ENCODE assay signal across 14 cellular contexts in the genomic region with DNA sequence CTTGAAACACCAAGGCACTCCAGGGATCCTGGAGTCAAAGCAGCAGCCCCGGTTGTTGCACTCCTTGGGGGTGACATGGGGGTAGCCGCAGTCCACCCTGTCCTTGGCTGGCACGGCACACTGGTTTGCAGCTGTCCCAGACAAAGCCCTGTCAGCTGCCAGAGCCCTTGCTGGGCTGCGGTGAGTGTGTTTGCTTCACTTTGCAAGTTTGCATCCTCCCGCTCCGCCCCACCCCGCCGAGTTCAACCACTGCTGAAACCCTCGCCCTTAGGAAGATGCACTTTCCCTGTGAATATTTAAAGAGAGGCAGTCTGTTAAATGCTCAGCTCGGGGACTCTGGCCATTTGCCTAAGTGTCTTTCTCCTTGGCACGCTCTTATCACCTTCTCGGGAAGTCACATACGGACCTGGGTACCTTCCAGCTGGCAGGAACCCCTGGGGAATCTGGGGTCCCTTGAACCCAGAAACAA. TPM values are rescaled to one million over a fixed set of nuclear protein-coding genes. Genes with fewer than 3 reads are reported as not detected.
DNase-seq lines count a peak whose midpoint lies in the region; ATAC-seq and TF ChIP-seq lines count a peak whose summit lies in the region.
"Had no signal": no experiment of that assay in that cellular context is flagged by ENCODE, and none has a peak within 500 bp of the region (broad histone marks: within the 10 kb centered on the region; RNA-seq: fewer than 3 reads in every experiment).

No MANE protein-coding gene starts in this region.

- peak overlapping the region; percentile 44 to 70 for H3K9ac ChIP-seq in colonic mucosa (ENCODE audit: low read depth in 2 of 2, low read length in 2 of 2)

- TF ChIP-seq POLR2A in spleen (IDR thresholded peaks at IDR 0.05), result no peak

- H3K27me3 ChIP-seq in colonic mucosa, result peaks cover 2% of the 10 kb centered on the region
- H3K27me3 ChIP-seq in spleen (replicated peaks in 1 of 7), result peaks cover 0 to 35% (median 6%) of the 10 kb centered on the region in 7 donors

- H3K36me3 Mint-ChIP-seq in activated T-cell treated with anti-CD3 and anti-CD28 coated beads, Interleukin-2, amount 50 U/mL, for 24 hours (ENCODE audit: low read depth), result no peaks in the 10 kb centered on the region

- H3K4me3 Mint-ChIP-seq in activated T-cell treated with anti-CD3 and anti-CD28 coated beads, Interleukin-2, amount 50 U/mL, for 24 hours, result no peak overlapping the region

- no peak overlapping the region for H3K27ac Mint-ChIP-seq in activated T-cell treated with anti-CD3 and anti-CD28 coated beads, Interleukin-2, amount 50 U/mL, for 24 hours

- H3K4me3 ChIP-seq in colonic mucosa (peak overlapping the region; percentile 28), spleen (peak overlapping the region in 3 of 8 donors; percentile 19 to 52 (median 31))
- H3K4me3 ChIP-seq: SK-N-MC, tibial nerve had no signal

- peak; percentile 23 for DNase-seq in activated T-cell treated with anti-CD3 and anti-CD28 coated beads, Interleukin-2, amount 50 U/mL, for 24 hours
- DNase-seq in activated T-cell treated with anti-CD3 and anti-CD28 coated beads, Interleukin-2, amount 50 U/mL, for 1 hour, result no peak
- peak; percentile 80 for DNase-seq in NCI-H345 treated with DMSO at 0.1 percent for 48 hours (lab: John Stamatoyannopoulos, UW; ENCODE audit: unreplicated experiment)
- peak; percentile 87 for DNase-seq in colonic mucosa
- DNase-seq in spleen, result no peak
- DNase-seq in medulla oblongata (ENCODE audit: extremely low spot score), result no peak
- DNase-seq: activated CD4-positive, alpha-beta T cell treated with anti-CD3 and anti-CD28 coated beads, Interleukin-2, amount 50 U/mL, for 48 hours; GF-D8; HCEC 1CT had no signal

- 45 to 72% (median 65%) methylated on average over 12 to 13 of the region's 13 CpGs for WGBS in spleen, 5 donors

- H3K27me3 Mint-ChIP-seq in activated T-cell treated with anti-CD3 and anti-CD28 coated beads, Interleukin-2, amount 50 U/mL, for 24 hours, result no peaks in the 10 kb centered on the region

- H3K27ac ChIP-seq in colonic mucosa (peak overlapping the region; percentile 93), spleen (peak overlapping the region in 6 of 8 donors; percentile 20 to 73 (median 64))
- H3K27ac ChIP-seq: SK-N-MC had no signal

- ATAC-seq in GM21447 (IDR thresholded peaks at IDR 0.05; ENCODE audit: unreplicated experiment), result no peak
- ATAC-seq in GM18868 (IDR thresholded peaks at IDR 0.05; ENCODE audit: unreplicated experiment), result no peak

- H3K4me1 ChIP-seq in colonic mucosa, result no peaks in the 10 kb centered on the region
- peaks cover 9 to 74% (median 40%) of the 10 kb centered on the region in 6 donors for H3K4me1 ChIP-seq in spleen

- no peaks in the 10 kb centered on the region for H3K9me3 Mint-ChIP-seq in activated T-cell treated with anti-CD3 and anti-CD28 coated beads, Interleukin-2, amount 50 U/mL, for 24 hours

- TF ChIP-seq CTCF in colonic mucosa (IDR thresholded peaks at IDR 0.05), result no peak
- TF ChIP-seq CTCF in spleen (IDR thresholded peaks at IDR 0.05 in 8 of 11, conservative IDR thresholded peaks at IDR 0.05 in 3 of 11), result no peak

- peaks cover 7% of the 10 kb centered on the region for H3K4me1 Mint-ChIP-seq in activated T-cell treated with anti-CD3 and anti-CD28 coated beads, Interleukin-2, amount 50 U/mL, for 24 hours (ENCODE audit: low read depth)

- H3K36me3 ChIP-seq in colonic mucosa (no peaks in the 10 kb centered on the region), spleen (no peaks in the 10 kb centered on the region)
- H3K36me3 ChIP-seq: tibial nerve had no signal

- no peaks in the 10 kb centered on the region for H3K9me3 ChIP-seq in colonic mucosa
- H3K9me3 ChIP-seq in spleen, result no peaks in the 10 kb centered on the region
- H3K9me3 ChIP-seq: tibial nerve had no signal

- intact Hi-C loops in colonic mucosa (cut with DNase I) (no loop called here), spleen (cut with DNase I; ENCODE audit: low total_unique reads) (no loop called here)

RNA-seq across cellular contexts. Expression of a gene that starts 1.7 kb away (rescaled TPM):
- 1,000 to 10,000 TPM; 2,373 to 4,154 TPM for total RNA-seq in colonic mucosa
- 100 to 1,000 TPM in 2 of 7 donors, 10 to 100 TPM in 5; 38.1 to 123 (median 72.9) TPM for total RNA-seq in spleen
- 10 to 100 TPM; 28.9 to 77.8 (median 48.3) TPM for polyA plus RNA-seq in spleen

RNA-seq across cellular contexts. Expression of a gene that starts 37.3 kb away (rescaled TPM):
- total RNA-seq in colonic mucosa (1 to 10 TPM; 2.3 to 2.5 TPM), spleen (not detected)
- polyA plus RNA-seq in spleen, result under 1 TPM in 1 of 3 donors, not detected in 2; 0.14 TPM
- total RNA-seq: epithelial cell of proximal tubule, tibial nerve had no signal

RNA-seq across cellular contexts. Expression of a gene that starts 52.8 kb away (rescaled TPM):
- total RNA-seq in colonic mucosa (100 to 1,000 TPM; 233 to 916 TPM), spleen (not detected)
- polyA plus RNA-seq in spleen, result not detected
- total RNA-seq: epithelial cell of proximal tubule, tibial nerve had no signal

Comparison
In these comparisons a context has a peak if more than half of its experiments do, and no peak if none do; other contexts are left out.
1. DNase-seq: peak in activated T-cell treated with anti-CD3 and anti-CD28 coated beads, Interleukin-2, amount 50 U/mL, for 24 hours (single experiment), NCI-H345 treated with DMSO at 0.1 percent for 48 hours (single experiment) and colonic mucosa (single experiment); none in activated T-cell treated with anti-CD3 and anti-CD28 coated beads, Interleukin-2, amount 50 U/mL, for 1 hour (single experiment), spleen (single experiment) and medulla oblongata (single experiment).
2. RNA of a gene that starts 1.7 kb away (total RNA-seq): 2,373 to 4,154 TPM in colonic mucosa; 38.1 to 123 TPM in spleen; every median in the first group is over 10 times any median in the second.
3. RNA of a gene that starts 52.8 kb away (total RNA-seq): 233 to 916 TPM in colonic mucosa; not detected in spleen; every median in the first group is over 100 times any median in the second.